ENCODE assay signal across 29 cellular contexts in genomic region chr10:113569576-113569975, GRCh38. TPM values are rescaled to one million over a fixed set of nuclear protein-coding genes. Genes with fewer than 3 reads are reported as not detected.
"Had no signal": no experiment of that assay in that cellular context is flagged by ENCODE, and none has a peak within 500 bp of the region (broad histone marks: within the 10 kb centered on the region; RNA-seq: fewer than 3 reads in every experiment).

No MANE protein-coding gene starts in this region.

- H3K27me3 ChIP-seq: cardiac muscle cell, pancreas, right lobe of liver, stomach, transverse colon had no signal

- H3K9me3 Mint-ChIP-seq: activated naive CD8-positive, alpha-beta T cell treated with anti-CD3 and anti-CD28 coated beads, Interleukin-2, amount 10 ng/mL, durations not matched to agents 7 days and 5 days; activated T-cell treated with anti-CD3 and anti-CD28 coated beads, Interleukin-2, amount 50 U/mL, for 24 hours; activated T-helper 2 cell treated with anti-CD3 and anti-CD28 coated beads, Interferon-gamma antibody, Interleukin-2, Interleukin-4, amounts not matched to agents 10 μg/mL and 5 μg/mL and 100 μg/mL, durations not matched to agents 14 hours and 24 hours and 36 hours; natural killer cell; stimulated activated memory B cell treated with anti-CD40 and anti-IgM and Interleukin-4, amounts not matched to agents 10 μg/mL and 1 μg/mL and 100 μg/mL, for 72 hours; WTC11 had no signal

- H3K36me3 Mint-ChIP-seq: activated naive CD8-positive, alpha-beta T cell treated with anti-CD3 and anti-CD28 coated beads, Interleukin-2, amount 10 ng/mL, durations not matched to agents 7 days and 5 days; natural killer cell; stimulated activated memory B cell treated with anti-CD40 and anti-IgM and Interleukin-4, amounts not matched to agents 10 μg/mL and 1 μg/mL and 100 μg/mL, for 72 hours; WTC11 had no signal

- H3K9me3 ChIP-seq: lower lobe of right lung, pancreas, right lobe of liver, stomach, transverse colon had no signal

- H3K4me1 ChIP-seq: foreskin keratinocyte, lower lobe of right lung, pancreas, stomach, transverse colon had no signal

- DNase-seq: activated CD4-positive, alpha-beta T cell treated with anti-CD3 and anti-CD28 coated beads for 36 hours; activated CD4-positive, alpha-beta T cell treated with anti-CD3 and anti-CD28 coated beads, Interleukin-2, amount 50 U/mL, for 4 hours; activated CD8-positive, alpha-beta memory T cell treated with anti-CD3 and anti-CD28 coated beads for 24 hours; activated CD8-positive, alpha-beta memory T cell treated with anti-CD3 and anti-CD28 coated beads, Interleukin-2, amount 50 U/mL, for 4 hours; activated naive CD4-positive, alpha-beta T cell; activated naive CD8-positive, alpha-beta T cell treated with anti-CD3 and anti-CD28 coated beads, Interleukin-2, amount 10 ng/mL, durations not matched to agents 7 days and 5 days; activated T-cell treated with anti-CD3 and anti-CD28 coated beads, Interleukin-2, amount 50 U/mL, for 24 hours; amygdala; dermis blood vessel endothelial cell; effector memory CD4-positive, alpha-beta T cell; foreskin keratinocyte; glutamatergic neuron; hypothalamus; lower lobe of right lung; natural killer cell; pancreas; right lobe of liver; stimulated activated CD4-positive, alpha-beta T cell treated with anti-CD3 and anti-CD28 coated beads, Interleukin-15, amount 100 ng/mL, for 24 hours; stomach; T-helper 9 cell; transverse colon had no signal

- H3K27ac ChIP-seq: cardiac muscle cell, foreskin keratinocyte, lower lobe of right lung, pancreas, right lobe of liver, stomach, transverse colon had no signal

- H3K27me3 Mint-ChIP-seq: stimulated activated memory B cell treated with anti-CD40 and anti-IgM and Interleukin-4, amounts not matched to agents 10 μg/mL and 1 μg/mL and 100 μg/mL, for 72 hours had no signal

- ATAC-seq: activated CD4-positive, alpha-beta T cell treated with anti-CD3 and anti-CD28 coated beads for 36 hours; foreskin keratinocyte; lower lobe of right lung; natural killer cell; right lobe of liver; stimulated activated memory B cell treated with anti-CD40 and anti-IgM and Interleukin-4, amounts not matched to agents 10 μg/mL and 1 μg/mL and 100 μg/mL, for 72 hours; WTC11 had no signal

- H3K4me3 Mint-ChIP-seq: activated CD4-positive, alpha-beta T cell treated with anti-CD3 and anti-CD28 coated beads for 36 hours; activated naive CD8-positive, alpha-beta T cell treated with anti-CD3 and anti-CD28 coated beads, Interleukin-2, amount 10 ng/mL, durations not matched to agents 7 days and 5 days; activated T-cell treated with anti-CD3 and anti-CD28 coated beads, Interleukin-2, amount 50 U/mL, for 24 hours; natural killer cell; stimulated activated memory B cell treated with anti-CD40 and anti-IgM and Interleukin-4, amounts not matched to agents 10 μg/mL and 1 μg/mL and 100 μg/mL, for 72 hours; WTC11 had no signal

- H3K4me3 ChIP-seq: cardiac muscle cell, lower lobe of right lung, pancreas, right lobe of liver, smooth muscle cell, stomach, transverse colon had no signal

- H3K27ac Mint-ChIP-seq: activated CD4-positive, alpha-beta T cell treated with anti-CD3 and anti-CD28 coated beads for 36 hours; activated naive CD8-positive, alpha-beta T cell treated with anti-CD3 and anti-CD28 coated beads, Interleukin-2, amount 10 ng/mL, durations not matched to agents 7 days and 5 days; activated T-cell treated with anti-CD3 and anti-CD28 coated beads, Interleukin-2, amount 50 U/mL, for 24 hours; activated T-helper 2 cell treated with anti-CD3 and anti-CD28 coated beads, Interferon-gamma antibody, Interleukin-2, Interleukin-4, amounts not matched to agents 10 μg/mL and 5 μg/mL and 100 μg/mL, durations not matched to agents 14 hours and 24 hours and 36 hours; natural killer cell; stimulated activated memory B cell treated with anti-CD40 and anti-IgM and Interleukin-4, amounts not matched to agents 10 μg/mL and 1 μg/mL and 100 μg/mL, for 72 hours; WTC11 had no signal

- H3K4me1 Mint-ChIP-seq: activated CD4-positive, alpha-beta T cell treated with anti-CD3 and anti-CD28 coated beads for 36 hours; activated naive CD8-positive, alpha-beta T cell treated with anti-CD3 and anti-CD28 coated beads, Interleukin-2, amount 10 ng/mL, durations not matched to agents 7 days and 5 days; natural killer cell; stimulated activated memory B cell treated with anti-CD40 and anti-IgM and Interleukin-4, amounts not matched to agents 10 μg/mL and 1 μg/mL and 100 μg/mL, for 72 hours had no signal

- H3K36me3 ChIP-seq: cardiac muscle cell, lower lobe of right lung, pancreas, stomach, transverse colon had no signal

RNA-seq across cellular contexts. Expression of gene HABP2, which starts 16.7 kb away (rescaled TPM):
- total RNA-seq: activated CD4-positive, alpha-beta T cell treated with anti-CD3 and anti-CD28 coated beads for 36 hours; activated naive CD8-positive, alpha-beta T cell treated with anti-CD3 and anti-CD28 coated beads, Interleukin-2, amount 10 ng/mL, durations not matched to agents 7 days and 5 days; activated T-helper 2 cell treated with anti-CD3 and anti-CD28 coated beads, Interferon-gamma antibody, Interleukin-2, Interleukin-4, amounts not matched to agents 10 μg/mL and 5 μg/mL and 100 μg/mL, durations not matched to agents 14 hours and 24 hours and 36 hours; cardiac muscle cell; foreskin keratinocyte; natural killer cell; pulmonary artery endothelial cell; smooth muscle cell; T-helper 1 cell treated with Interleukin-12 subunit alpha and Interleukin-12 subunit beta and Interleukin-4 antibody, amounts not matched to agents 30 ng/mL and 1 ng/mL, for 36 hours; transverse colon had no signal
- polyA plus RNA-seq: esophagus, foreskin keratinocyte had no signal
